Comparison of ENCODE assay signal across 8 cellular contexts in the genomic region with DNA sequence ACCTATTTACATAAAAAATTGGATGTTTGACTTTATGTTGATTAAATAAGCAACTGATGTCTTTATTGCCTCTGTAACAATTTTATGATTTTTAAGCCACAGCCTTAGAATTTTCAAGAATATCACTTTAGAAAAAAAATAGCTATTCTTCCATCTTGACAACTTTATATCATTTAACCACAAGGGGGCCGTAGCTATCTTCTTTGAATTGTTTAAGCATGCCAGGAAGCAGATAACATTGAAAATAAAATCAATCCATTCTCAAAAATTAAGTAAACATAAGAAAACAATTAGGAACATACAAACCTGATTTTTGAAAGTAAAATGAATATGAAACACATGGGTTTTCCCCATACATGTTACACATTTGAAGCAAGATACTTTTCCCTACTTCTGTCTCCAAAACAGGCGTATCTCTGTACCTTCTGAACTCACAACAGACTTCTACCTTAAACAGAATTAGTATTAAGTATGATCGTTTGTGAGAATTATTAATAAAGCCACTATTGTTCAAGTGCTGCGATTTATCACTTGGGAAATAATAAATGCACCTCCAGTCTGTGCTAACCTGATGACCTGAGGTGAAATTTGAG.
DNase-seq lines count a peak whose midpoint lies in the region; ATAC-seq, FAIRE-seq and TF ChIP-seq lines count a peak whose summit lies in the region.

No MANE protein-coding gene starts in this region.

- no peaks in the 10 kb centered on the region for H3K36me3 Mint-ChIP-seq in Calu3 (ENCODE audit: insufficient read depth, unreplicated experiment)

- H3K9me3 Mint-ChIP-seq in Calu3 (ENCODE audit: low read depth, unreplicated experiment), result no peaks in the 10 kb centered on the region

- DNase-seq in Calu3 (peak; percentile 1), HS-27A (ENCODE audit: low read depth) (peak; percentile 17), NOMO-1 treated with DMSO at 0.1 percent for 48 hours (lab: John Stamatoyannopoulos, UW; ENCODE audit: unreplicated experiment) (peak; percentile 67), dorsolateral prefrontal cortex (no peak), pancreas (no peak)

- H3K4me3 Mint-ChIP-seq in Calu3 (ENCODE audit: low read depth, unreplicated experiment), result no peak overlapping the region

- CTCF ChIA-PET in Calu3 (lab: Charles Lee), result interaction anchor here (0.5 to 1.2 kb wide), 3 partner anchors 120 to 371 kb away, joined by 3 to 6 read pairs (median 5); no protein-coding TSS in a partner anchor

- no peaks in the 10 kb centered on the region for H3K9me3 ChIP-seq in pancreas

- TF ChIP-seq POLR2A in GM18505 (IDR thresholded peaks at IDR 0.05; ENCODE audit: borderline replicate concordance, extremely low read depth, insufficient read depth, insufficient read length), result no peak

- intact Hi-C loops in Calu3 (cut with micrococcal nuclease; ENCODE audit: unreplicated experiment) (loop anchor here (1.0 to 10.0 kb wide), 5 partner anchors 120 to 493 kb away; partner anchors contain the start of gene CACNA2D1), dorsolateral prefrontal cortex (cut with DNase I) (loop anchor here (5.0 to 10.0 kb wide), 5 partner anchors 70 to 338 kb away; partner anchors contain the start of gene CACNA2D1 (in 1 of the 2)), pancreas (cut with DNase I) (no loop called here)

- H3K4me3 ChIP-seq in dorsolateral prefrontal cortex (no peak overlapping the region), pancreas (no peak overlapping the region)

- TF ChIP-seq CTCF in Calu3 (IDR thresholded peaks at IDR 0.05; ENCODE audit: unreplicated experiment) (peak; percentile 29), dorsolateral prefrontal cortex (IDR thresholded peaks at IDR 0.05 in 54 of 56, conservative IDR thresholded peaks at IDR 0.05 in 2 of 56; ENCODE audit: low read depth in 1 of 56, partially characterized antibody in 56 of 56) (peak; percentile 56 to 92 (median 74)), pancreas (IDR thresholded peaks at IDR 0.05) (peak in 3 of 4 donors; percentile 11 to 41 (median 32))

- peak; percentile 96 for FAIRE-seq in pancreas (lab: Jason Lieb, UNC)

- no TSS peak for BruUV-seq in Calu3 (replicated peaks; lab: Mats Ljungman, UMichigan)

- ATAC-seq in pancreas (peak in 3 of 4 donors; percentile 25 to 49 (median 39)), HG02642 (IDR thresholded peaks at IDR 0.05; ENCODE audit: poor library complexity, unreplicated experiment) (no peak), HG03139 (IDR thresholded peaks at IDR 0.05; ENCODE audit: unreplicated experiment) (no peak), GM18505 (IDR thresholded peaks at IDR 0.05; ENCODE audit: unreplicated experiment) (no peak)

- no peaks in the 10 kb centered on the region for H3K27me3 ChIP-seq in dorsolateral prefrontal cortex
- peaks cover 0 to 11% (median 3%) of the 10 kb centered on the region in 4 donors for H3K27me3 ChIP-seq in pancreas

- 27 to 31% methylated on average over 4 of the region's 4 CpGs for WGBS in pancreas, 2 donors

- no peaks in the 10 kb centered on the region for H3K36me3 ChIP-seq in pancreas

- peak overlapping the region in 1 of 59 donors; percentile 23 for H3K27ac ChIP-seq in dorsolateral prefrontal cortex
- H3K27ac ChIP-seq in pancreas, result no peak overlapping the region

- H3K27me3 Mint-ChIP-seq in Calu3 (ENCODE audit: unreplicated experiment), result no peaks in the 10 kb centered on the region

- no peaks in the 10 kb centered on the region for H3K4me1 ChIP-seq in pancreas

- no peak overlapping the region for H3K27ac Mint-ChIP-seq in Calu3 (ENCODE audit: unreplicated experiment)

- no peaks in the 10 kb centered on the region for H3K4me1 Mint-ChIP-seq in Calu3 (ENCODE audit: low read depth, unreplicated experiment)

Comparison
In these comparisons a context has a peak if more than half of its experiments do, and no peak if none do; other contexts are left out.
1. DNase-seq: peak in Calu3 (single experiment), HS-27A (single experiment) and NOMO-1 treated with DMSO at 0.1 percent for 48 hours (single experiment); none in dorsolateral prefrontal cortex (0 of 10) and pancreas (0 of 6).
2. ATAC-seq: peak in pancreas (3 of 4); none in HG02642 (single experiment), HG03139 (single experiment) and GM18505 (single experiment).
3. intact Hi-C loops: an anchor here in Calu3 (1.0 to 10.0 kb wide) and dorsolateral prefrontal cortex (5.0 to 10.0 kb wide); none called in pancreas.
4. Peak in every context shown above with its lines, with median percentiles within 50 percentile points of each other: CTCF ChIP-seq.